Comparison of ENCODE assay signal across 11 cellular contexts in the genomic region with DNA sequence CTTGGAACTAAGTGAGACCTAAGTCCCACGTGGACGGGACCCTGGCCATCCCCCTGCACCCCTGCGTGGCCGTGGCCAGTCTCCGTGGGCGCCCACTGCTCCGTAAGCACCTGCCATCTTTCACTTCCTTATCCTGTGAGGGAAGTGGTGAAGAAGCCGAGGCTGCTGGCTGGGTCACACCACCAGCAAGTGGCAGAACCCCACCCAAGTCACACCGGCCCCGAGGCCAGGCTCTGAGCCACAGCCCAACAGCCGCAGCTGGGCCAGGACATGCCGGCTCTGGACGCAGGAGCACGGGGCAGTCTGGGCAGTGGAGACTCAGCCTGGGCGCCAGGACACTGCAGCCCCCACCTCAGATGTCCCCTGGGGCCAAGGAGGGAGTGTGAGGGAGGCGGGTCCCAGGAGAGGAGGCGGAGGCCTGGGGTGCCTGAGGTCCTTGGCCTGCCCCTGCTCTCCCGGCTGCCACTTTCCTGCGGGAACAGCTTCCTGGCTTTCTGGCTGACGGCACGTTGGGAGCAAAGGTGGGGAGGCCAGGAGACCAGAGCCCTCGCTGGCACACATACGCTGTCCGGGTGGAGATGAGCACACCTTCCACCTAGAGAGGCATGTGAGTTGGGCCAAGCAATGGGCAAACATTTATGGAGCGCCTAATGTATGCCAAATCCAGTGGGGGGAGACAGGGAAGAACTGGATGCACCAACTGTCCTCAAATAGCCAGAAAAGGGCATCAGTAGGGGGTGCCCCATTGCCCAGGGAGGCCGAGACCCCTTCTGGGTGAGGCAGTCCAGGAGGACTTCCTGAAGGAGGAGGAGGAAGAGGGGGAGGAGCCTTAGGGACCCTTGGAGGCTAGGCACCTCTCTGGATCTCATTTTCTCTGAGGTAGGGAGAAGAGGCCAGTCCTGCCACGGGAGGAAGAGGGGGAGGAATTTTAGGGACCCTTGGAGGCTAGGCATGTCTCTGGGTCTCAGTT. TPM values are rescaled to one million over a fixed set of nuclear protein-coding genes. Genes with fewer than 3 reads are reported as not detected.
DNase-seq lines count a peak whose midpoint lies in the region; ATAC-seq and TF ChIP-seq lines count a peak whose summit lies in the region.
"Had no signal": no experiment of that assay in that cellular context is flagged by ENCODE, and none has a peak within 500 bp of the region (broad histone marks: within the 10 kb centered on the region; RNA-seq: fewer than 3 reads in every experiment).

No MANE protein-coding gene starts in this region.

- peak overlapping the region; percentile 89 to 92 for H3K18ac ChIP-seq in mesenchymal stem cell (ENCODE audit: low read depth in 1 of 2, low read length in 2 of 2)

- H3K9ac ChIP-seq in mesenchymal stem cell (ENCODE audit: low read length) (no peak overlapping the region), GM23248 (no peak overlapping the region)

- H3K4me3 Mint-ChIP-seq in stimulated activated naive CD8-positive, alpha-beta T cell treated with anti-CD3 and anti-CD28 coated beads, Interleukin-15, amount 100 ng/mL, for 72 hours: no peak overlapping the region
- H3K4me3 Mint-ChIP-seq in WTC11: no peak overlapping the region

- H2AFZ ChIP-seq in mesenchymal stem cell (ENCODE audit: low read depth, low read length): no peak overlapping the region
- H2AFZ ChIP-seq in GM23248: no peak overlapping the region

- H3K27me3 ChIP-seq in mesenchymal stem cell (ENCODE audit: control insufficient read depth in 1 of 2, insufficient read depth in 1 of 2, low read length in 2 of 2) (peaks cover 0 to 17% of the 10 kb centered on the region in 2 experiments), GM23248 (replicated peaks; ENCODE audit: insufficient read depth) (no peaks in the 10 kb centered on the region), SJCRH30 (peaks cover 81% of the 10 kb centered on the region)

- H3K9me2 ChIP-seq in GM23248 (ENCODE audit: insufficient read depth): no peaks in the 10 kb centered on the region

- H3K36me3 Mint-ChIP-seq in WTC11: no peaks in the 10 kb centered on the region

- no peak for DNase-seq in stimulated activated naive CD8-positive, alpha-beta T cell treated with anti-CD3 and anti-CD28 coated beads, Interleukin-15, Interleukin-2, amounts not matched to agents 100 U/mL and 50 U/mL, for 24 hours
- no peak for DNase-seq in stimulated activated naive CD8-positive, alpha-beta T cell treated with anti-CD3 and anti-CD28 coated beads, Interleukin-15, amount 100 ng/mL, for 72 hours
- no peak for DNase-seq in WTC11 (ENCODE audit: low spot score)
- no peak for DNase-seq in mesenchymal stem cell
- no peak for DNase-seq in GM23248
- no peak for DNase-seq in SJCRH30
- DNase-seq: ACHN; activated CD4-positive, alpha-beta T cell treated with anti-CD3 and anti-CD28 coated beads for 4 hours; activated effector memory CD4-positive, alpha-beta T cell treated with Interleukin-2 at 50 U/mL for 16 hours had no signal

- CTCF ChIA-PET in WTC11 (lab: Charles Lee): interaction anchor here (1.4 to 1.6 kb wide), 4 partner anchors 13 to 255 kb away, joined by 3 to 5 read pairs (median 4); a partner anchor contains a TSS

- H2BK12ac ChIP-seq in mesenchymal stem cell (ENCODE audit: low read length in 2 of 2): peak overlapping the region; percentile 78 to 99

- 85% methylated on average over 24 of the region's 27 CpGs for WGBS in mesenchymal stem cell
- WGBS in GM23248 (ENCODE audit: low coverage in 1 of 2, low lambda C conversion rate in 2 of 2, missing lambda C conversion rate in 2 of 2), 2 experiments: 56 to 60% methylated on average over 27 of the region's 27 CpGs

- H3K9me3 Mint-ChIP-seq in stimulated activated naive CD8-positive, alpha-beta T cell treated with anti-CD3 and anti-CD28 coated beads, Interleukin-15, amount 100 ng/mL, for 72 hours: no peaks in the 10 kb centered on the region
- no peaks in the 10 kb centered on the region for H3K9me3 Mint-ChIP-seq in WTC11

- H2BK15ac ChIP-seq in mesenchymal stem cell (ENCODE audit: low read depth, poor library complexity, severe bottlenecking): peak overlapping the region; percentile 95

- H3K4me2 ChIP-seq in mesenchymal stem cell (ENCODE audit: low read length, poor library complexity, severe bottlenecking) (no peak overlapping the region), GM23248 (ENCODE audit: unreplicated experiment) (no peak overlapping the region)

- H3K27ac Mint-ChIP-seq in stimulated activated naive CD8-positive, alpha-beta T cell treated with anti-CD3 and anti-CD28 coated beads, Interleukin-15, amount 100 ng/mL, for 72 hours: no peak overlapping the region
- H3K27ac Mint-ChIP-seq in WTC11: peak overlapping the region; percentile 63; the same call in 1 of the 2 replicates

- H3K4ac ChIP-seq in mesenchymal stem cell (ENCODE audit: low read depth in 1 of 2, low read length in 2 of 2): peak overlapping the region; percentile 57 to 90

- peaks cover 26% of the 10 kb centered on the region for H3K4me1 Mint-ChIP-seq in stimulated activated naive CD8-positive, alpha-beta T cell treated with anti-CD3 and anti-CD28 coated beads, Interleukin-15, amount 100 ng/mL, for 72 hours
- H3K4me1 Mint-ChIP-seq in WTC11: peaks cover 4% of the 10 kb centered on the region; the same call in 1 of the 2 replicates

- no peaks in the 10 kb centered on the region for H3K79me1 ChIP-seq in mesenchymal stem cell (replicated peaks; ENCODE audit: low read length, poor library complexity, severe bottlenecking)

- in situ Hi-C loops in GM23248 (cut with MboI): no loop called here

- H2AK5ac ChIP-seq in mesenchymal stem cell (ENCODE audit: low read length, severe bottlenecking): peak overlapping the region; percentile 20

- peaks cover 93% of the 10 kb centered on the region for H3K4me1 ChIP-seq in mesenchymal stem cell (ENCODE audit: control insufficient read depth, insufficient read depth, low read depth, low read length)
- no peaks in the 10 kb centered on the region for H3K4me1 ChIP-seq in GM23248 (ENCODE audit: insufficient read depth)
- peaks cover 34% of the 10 kb centered on the region for H3K4me1 ChIP-seq in SJCRH30

- H3K79me2 ChIP-seq in GM23248 (ENCODE audit: insufficient read depth): no peaks in the 10 kb centered on the region

- H3K27ac ChIP-seq in mesenchymal stem cell (ENCODE audit: low read length, poor library complexity, severe bottlenecking) (no peak overlapping the region), GM23248 (no peak overlapping the region), SJCRH30 (no peak overlapping the region)

- no peak for TF ChIP-seq CTCF in WTC11 (IDR thresholded peaks at IDR 0.05)

- no peak overlapping the region for H2BK5ac ChIP-seq in mesenchymal stem cell (ENCODE audit: low read depth, low read length, poor library complexity, severe bottlenecking)

- H4K8ac ChIP-seq in mesenchymal stem cell (ENCODE audit: low read length): peak overlapping the region; percentile 95

- H2BK120ac ChIP-seq in mesenchymal stem cell (ENCODE audit: low read depth, low read length): peak overlapping the region; percentile 94

- POLR2A ChIA-PET in WTC11 (lab: Charles Lee): no interaction called here

- H3F3A ChIP-seq in GM23248 (ENCODE audit: insufficient read depth): no peaks in the 10 kb centered on the region

- H4K91ac ChIP-seq in mesenchymal stem cell (ENCODE audit: low read length): peak overlapping the region; percentile 94

- peaks cover 22% of the 10 kb centered on the region for H3K27me3 Mint-ChIP-seq in stimulated activated naive CD8-positive, alpha-beta T cell treated with anti-CD3 and anti-CD28 coated beads, Interleukin-15, amount 100 ng/mL, for 72 hours
- no peaks in the 10 kb centered on the region for H3K27me3 Mint-ChIP-seq in WTC11 (ENCODE audit: low read depth)

- no peaks in the 10 kb centered on the region for H3K9me3 ChIP-seq in mesenchymal stem cell (ENCODE audit: control insufficient read depth, low read length)
- H3K9me3 ChIP-seq in GM23248 (ENCODE audit: low read depth): no peaks in the 10 kb centered on the region
- no peaks in the 10 kb centered on the region for H3K9me3 ChIP-seq in SJCRH30 (replicated peaks)

- peak; percentile 5 for ATAC-seq in stimulated activated naive CD8-positive, alpha-beta T cell treated with anti-CD3 and anti-CD28 coated beads, Interleukin-15, Interleukin-2, amounts not matched to agents 100 U/mL and 50 U/mL, for 24 hours
- no peak for ATAC-seq in stimulated activated naive CD8-positive, alpha-beta T cell treated with anti-CD3 and anti-CD28 coated beads, Interleukin-15, amount 100 ng/mL, for 72 hours
- ATAC-seq in WTC11: no peak
- ATAC-seq in GM18870 (IDR thresholded peaks at IDR 0.05; ENCODE audit: unreplicated experiment): no peak
- no peak for ATAC-seq in GM19351 (IDR thresholded peaks at IDR 0.05; ENCODE audit: unreplicated experiment)

- H3K36me3 ChIP-seq in mesenchymal stem cell (ENCODE audit: control insufficient read depth in 1 of 2, insufficient read depth in 2 of 2, low read depth in 1 of 2, low read length in 2 of 2) (no peaks in the 10 kb centered on the region), GM23248 (ENCODE audit: low read depth) (no peaks in the 10 kb centered on the region), SJCRH30 (no peaks in the 10 kb centered on the region)

- H3K4me3 ChIP-seq in mesenchymal stem cell (ENCODE audit: insufficient read depth in 1 of 2, low read depth in 1 of 2, low read length in 2 of 2) (no peak overlapping the region), GM23248 (no peak overlapping the region), SJCRH30 (no peak overlapping the region)

- H3K23ac ChIP-seq in mesenchymal stem cell (ENCODE audit: low read length in 2 of 2): no peak overlapping the region

- peak overlapping the region in 1 of 2 experiments; percentile 86 for H3K14ac ChIP-seq in mesenchymal stem cell (ENCODE audit: low read length in 2 of 2)

- no peaks in the 10 kb centered on the region for H4K20me1 ChIP-seq in GM23248 (ENCODE audit: insufficient read depth)

TF ChIP-seq in WTC11, 78 proteins besides CTCF, POLR2A, EP300 and RAD21:
- TF ChIP-seq SMAD3 (CRISPR knock-in tag; IDR thresholded peaks at IDR 0.05; ENCODE audit: borderline replicate concordance) (no peak), ESRRA (CRISPR knock-in tag; IDR thresholded peaks at IDR 0.05; ENCODE audit: borderline replicate concordance) (no peak), EMX1 (CRISPR knock-in tag; IDR thresholded peaks at IDR 0.05) (no peak)

RNA-seq across cellular contexts. Expression of a gene that starts 43.9 kb away (rescaled TPM):
- 54.6 to 64.9 TPM (median 62.8 TPM) in 3 replicates for total RNA-seq in WTC11 (2021)
- 29.0 TPM for polyA plus RNA-seq in mesenchymal stem cell (2013, experiment 1 of 2)
- polyA plus RNA-seq in mesenchymal stem cell (2013, experiment 2 of 2): 30.0 TPM
- total RNA-seq in GM23248 (2014; rRNA removed; shearing (Covaris generic)): 13.7 and 15.3 TPM in 2 replicates
- polyA plus RNA-seq in GM23248 (2016; fragmentation: Nextera tagmentation; extraction: Ambion mirVana): 15.3 and 15.7 TPM in 2 replicates
- total RNA-seq in SJCRH30 (2014; rRNA removed; shearing (Covaris generic)): 0.71 and 0.81 TPM in 2 replicates
